ENCODE assay signal across 20 cellular contexts in genomic region chr10:130936844-130937243, GRCh38.
"Had no signal": no experiment of that assay in that cellular context is flagged by ENCODE, and none has a peak within 500 bp of the region (broad histone marks: within the 10 kb centered on the region; RNA-seq: fewer than 3 reads in every experiment).

No MANE protein-coding gene starts in this region.

- H3K9me3 Mint-ChIP-seq: naive thymus-derived CD8-positive, alpha-beta T cell; neural crest cell; stimulated activated naive B cell treated with anti-CD40 and anti-IgM and Interleukin-4, amounts not matched to agents 10 μg/mL and 1 μg/mL and 100 μg/mL, for 72 hours; stimulated activated naive CD8-positive, alpha-beta T cell treated with anti-CD3 and anti-CD28 coated beads, Interleukin-15, amount 100 ng/mL, for 72 hours had no signal

- H3K4me3 Mint-ChIP-seq: naive thymus-derived CD8-positive, alpha-beta T cell; neural crest cell; stimulated activated naive B cell treated with anti-CD40 and anti-IgM and Interleukin-4, amounts not matched to agents 10 μg/mL and 1 μg/mL and 100 μg/mL, for 72 hours; stimulated activated naive CD8-positive, alpha-beta T cell treated with anti-CD3 and anti-CD28 coated beads, Interleukin-15, amount 100 ng/mL, for 72 hours had no signal

- H3K4me1 Mint-ChIP-seq: stimulated activated naive B cell treated with anti-CD40 and anti-IgM and Interleukin-4, amounts not matched to agents 10 μg/mL and 1 μg/mL and 100 μg/mL, for 72 hours; stimulated activated naive CD8-positive, alpha-beta T cell treated with anti-CD3 and anti-CD28 coated beads, Interleukin-15, amount 100 ng/mL, for 72 hours had no signal

- H3K9me3 ChIP-seq: mucosa of descending colon, testis, tibial nerve had no signal

- FAIRE-seq: colon, endothelial cell of umbilical vein, islet of Langerhans had no signal

- H3K27ac Mint-ChIP-seq: naive thymus-derived CD8-positive, alpha-beta T cell; stimulated activated naive B cell treated with anti-CD40 and anti-IgM and Interleukin-4, amounts not matched to agents 10 μg/mL and 1 μg/mL and 100 μg/mL, for 72 hours; stimulated activated naive CD8-positive, alpha-beta T cell treated with anti-CD3 and anti-CD28 coated beads, Interleukin-15, amount 100 ng/mL, for 72 hours had no signal

- H3K27ac ChIP-seq: testis, tibial nerve had no signal

- H3K36me3 Mint-ChIP-seq: naive thymus-derived CD8-positive, alpha-beta T cell; stimulated activated naive B cell treated with anti-CD40 and anti-IgM and Interleukin-4, amounts not matched to agents 10 μg/mL and 1 μg/mL and 100 μg/mL, for 72 hours had no signal

- DNase-seq: dermis blood vessel endothelial cell; foreskin melanocyte; head of caudate nucleus; hippocampal formation; kidney glomerular epithelial cell; mammary epithelial cell; mucosa of descending colon; naive thymus-derived CD8-positive, alpha-beta T cell; stimulated activated CD4-positive, alpha-beta T cell treated with anti-CD3 and anti-CD28 coated beads, Interleukin-2, amount 100 ng/mL, for 24 hours; stimulated activated CD4-positive, alpha-beta T cell treated with anti-CD3 and anti-CD28 coated beads, Interleukin-4, amount 100 ng/mL, for 4 hours; stimulated activated naive B cell treated with anti-CD40 and anti-IgM and Interleukin-4, amounts not matched to agents 10 μg/mL and 1 μg/mL and 100 μg/mL, for 72 hours; stimulated activated naive CD8-positive, alpha-beta T cell treated with anti-CD3 and anti-CD28 coated beads, Interleukin-15, amount 100 ng/mL, for 72 hours had no signal

- H3K27me3 ChIP-seq: testis, tibial nerve had no signal

- H3K4me3 ChIP-seq: mucosa of descending colon, testis, tibial nerve had no signal

- ATAC-seq: left lobe of liver; mucosa of descending colon; naive thymus-derived CD8-positive, alpha-beta T cell; sciatic nerve; stimulated activated naive B cell treated with anti-CD40 and anti-IgM and Interleukin-4, amounts not matched to agents 10 μg/mL and 1 μg/mL and 100 μg/mL, for 72 hours; stimulated activated naive CD8-positive, alpha-beta T cell treated with anti-CD3 and anti-CD28 coated beads, Interleukin-15, amount 100 ng/mL, for 72 hours had no signal

- H3K4me1 ChIP-seq: tibial nerve had no signal

- H3K36me3 ChIP-seq: tibial nerve had no signal
